In genomic region chr16:740764-741505, GRCh38 we compare ENCODE assay signal across 1 cellular context.
TF ChIP-seq lines count a peak whose summit lies in the region.

Gene CIAO3, minus strand, starts transcription at chr16:740997. Its CDS starts 12 bp downstream, at chr16:740985.

TF ChIP-seq in GM23338, 12 proteins besides CTCF, POLR2A, EP300 and RAD21 (continued from another document):
- TF ChIP-seq, protein P1, sequence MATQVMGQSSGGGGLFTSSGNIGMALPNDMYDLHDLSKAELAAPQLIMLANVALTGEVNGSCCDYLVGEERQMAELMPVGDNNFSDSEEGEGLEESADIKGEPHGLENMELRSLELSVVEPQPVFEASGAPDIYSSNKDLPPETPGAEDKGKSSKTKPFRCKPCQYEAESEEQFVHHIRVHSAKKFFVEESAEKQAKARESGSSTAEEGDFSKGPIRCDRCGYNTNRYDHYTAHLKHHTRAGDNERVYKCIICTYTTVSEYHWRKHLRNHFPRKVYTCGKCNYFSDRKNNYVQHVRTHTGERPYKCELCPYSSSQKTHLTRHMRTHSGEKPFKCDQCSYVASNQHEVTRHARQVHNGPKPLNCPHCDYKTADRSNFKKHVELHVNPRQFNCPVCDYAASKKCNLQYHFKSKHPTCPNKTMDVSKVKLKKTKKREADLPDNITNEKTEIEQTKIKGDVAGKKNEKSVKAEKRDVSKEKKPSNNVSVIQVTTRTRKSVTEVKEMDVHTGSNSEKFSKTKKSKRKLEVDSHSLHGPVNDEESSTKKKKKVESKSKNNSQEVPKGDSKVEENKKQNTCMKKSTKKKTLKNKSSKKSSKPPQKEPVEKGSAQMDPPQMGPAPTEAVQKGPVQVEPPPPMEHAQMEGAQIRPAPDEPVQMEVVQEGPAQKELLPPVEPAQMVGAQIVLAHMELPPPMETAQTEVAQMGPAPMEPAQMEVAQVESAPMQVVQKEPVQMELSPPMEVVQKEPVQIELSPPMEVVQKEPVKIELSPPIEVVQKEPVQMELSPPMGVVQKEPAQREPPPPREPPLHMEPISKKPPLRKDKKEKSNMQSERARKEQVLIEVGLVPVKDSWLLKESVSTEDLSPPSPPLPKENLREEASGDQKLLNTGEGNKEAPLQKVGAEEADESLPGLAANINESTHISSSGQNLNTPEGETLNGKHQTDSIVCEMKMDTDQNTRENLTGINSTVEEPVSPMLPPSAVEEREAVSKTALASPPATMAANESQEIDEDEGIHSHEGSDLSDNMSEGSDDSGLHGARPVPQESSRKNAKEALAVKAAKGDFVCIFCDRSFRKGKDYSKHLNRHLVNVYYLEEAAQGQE (IDR thresholded peaks at IDR 0.05; ENCODE audit: unreplicated experiment) = no peak
- no peak for TF ChIP-seq STAT1 (IDR thresholded peaks at IDR 0.05; ENCODE audit: unreplicated experiment)
